8 cellular contexts compared by ENCODE assay signal in the genomic region with DNA sequence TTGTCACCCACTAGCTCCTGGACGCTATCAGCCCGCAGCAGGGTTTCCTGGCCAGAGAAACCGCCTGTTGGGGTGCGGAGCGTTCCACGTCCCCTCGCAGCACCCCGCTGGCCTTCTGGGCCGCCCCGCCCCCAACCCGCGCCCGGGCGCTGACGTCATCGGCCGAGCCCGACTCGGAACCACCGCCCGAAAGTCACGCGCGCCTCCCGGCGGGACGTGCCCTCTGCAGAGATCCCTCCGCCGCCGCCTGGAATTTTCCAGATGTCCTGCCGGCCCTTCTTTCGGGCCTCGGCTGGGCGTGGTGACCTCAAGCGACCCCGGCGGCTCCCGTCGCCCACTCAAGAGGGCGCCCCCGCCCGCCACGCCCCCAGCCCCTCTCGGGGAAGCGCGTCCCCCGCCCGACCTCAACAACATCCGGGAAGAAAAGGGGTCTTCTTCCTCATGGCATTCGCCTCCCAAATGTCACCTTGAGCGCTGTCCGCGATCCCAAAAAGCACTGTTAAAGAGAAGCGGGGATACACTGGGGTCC. TPM values are rescaled to one million over a fixed set of nuclear protein-coding genes. Genes with fewer than 3 reads are reported as not detected.
A peak's percentile ranks its signal among the peaks of the same experiment; 100 is the strongest.
DNase-seq lines count a peak whose midpoint lies in the region; ATAC-seq and TF ChIP-seq lines count a peak whose summit lies in the region.

No MANE protein-coding gene starts in this region.

- DNase-seq in DMS 273 treated with DMSO at 0.1 percent for 48 hours (lab: John Stamatoyannopoulos, UW) (peak; percentile 65), NCI-H2171 treated with DMSO at 0.1 percent for 48 hours (lab: John Stamatoyannopoulos, UW) (peak; percentile 88), cerebellum (ENCODE audit: low spot score) (peak; percentile 92), kidney epithelial cell (ENCODE audit: low read depth) (peak; percentile 70)
- DNase-seq in activated CD4-positive, alpha-beta T cell treated with anti-CD3 and anti-CD28 coated beads for 36 hours = peak; percentile 99
- DNase-seq in stimulated activated CD4-positive, alpha-beta T cell treated with anti-CD3 and anti-CD28 coated beads, Interleukin-15, amount 100 ng/mL, for 1 hour (ENCODE audit: low read depth in 1 of 2, low spot score in 1 of 2) = peak; percentile 88 to 92

- ATAC-seq in HG02571 (IDR thresholded peaks at IDR 0.05; ENCODE audit: unreplicated experiment) (peak; percentile 16), HG03342 (IDR thresholded peaks at IDR 0.05; ENCODE audit: unreplicated experiment) (no peak)
- ATAC-seq in activated CD4-positive, alpha-beta T cell treated with anti-CD3 and anti-CD28 coated beads for 36 hours = peak; percentile 1

- POLR2A ChIA-PET in activated CD4-positive, alpha-beta T cell treated with anti-CD3 and anti-CD28 coated beads for 36 hours (lab: Charles Lee) = interaction anchor here (0.6 to 18.5 kb wide), 20 partner anchors 8 to 1150 kb away, joined by 3 to 1637 read pairs (median 4); a partner anchor contains a TSS

- H3K4me3 Mint-ChIP-seq in activated CD4-positive, alpha-beta T cell treated with anti-CD3 and anti-CD28 coated beads for 36 hours = peak overlapping the region; percentile 100

- peak overlapping the region; percentile 94 for H3K4me3 ChIP-seq in kidney epithelial cell (ENCODE audit: low read depth, low read length)

- TF ChIP-seq CTCF in kidney epithelial cell (IDR thresholded peaks at IDR 0.05; ENCODE audit: insufficient read depth, low read length, poor library complexity, severe bottlenecking) = no peak

- H3K4me1 Mint-ChIP-seq in activated CD4-positive, alpha-beta T cell treated with anti-CD3 and anti-CD28 coated beads for 36 hours = peaks cover 35% of the 10 kb centered on the region

- H3K36me3 ChIP-seq in kidney epithelial cell (ENCODE audit: control insufficient read depth, insufficient read depth, low read length) = no peaks in the 10 kb centered on the region

- H3K9me3 Mint-ChIP-seq in activated CD4-positive, alpha-beta T cell treated with anti-CD3 and anti-CD28 coated beads for 36 hours (ENCODE audit: low read depth) = no peaks in the 10 kb centered on the region

- CTCF ChIA-PET in activated CD4-positive, alpha-beta T cell treated with anti-CD3 and anti-CD28 coated beads for 36 hours (lab: Charles Lee) = interaction anchor here (0.6 to 12.0 kb wide), 5 partner anchors 64 to 85 kb away, joined by 3 to 209 read pairs (median 18); a partner anchor contains a TSS

- peaks cover 56% of the 10 kb centered on the region for H3K36me3 Mint-ChIP-seq in activated CD4-positive, alpha-beta T cell treated with anti-CD3 and anti-CD28 coated beads for 36 hours (ENCODE audit: low read depth)

- H3K27me3 ChIP-seq in kidney epithelial cell (ENCODE audit: control insufficient read depth, insufficient read depth, low read length) = no peaks in the 10 kb centered on the region

- intact Hi-C loops in activated CD4-positive, alpha-beta T cell treated with anti-CD3 and anti-CD28 coated beads for 36 hours (cut with DNase I, micrococcal nuclease) = loop anchor here (1.0 to 10.0 kb wide), 7 partner anchors 50 to 565 kb away; a partner anchor contains a TSS

- H3K27ac Mint-ChIP-seq in activated CD4-positive, alpha-beta T cell treated with anti-CD3 and anti-CD28 coated beads for 36 hours = peak overlapping the region; percentile 99

- peaks cover 6% of the 10 kb centered on the region for H3K27me3 Mint-ChIP-seq in activated CD4-positive, alpha-beta T cell treated with anti-CD3 and anti-CD28 coated beads for 36 hours

RNA-seq across cellular contexts. Expression of a gene that starts 0.4 kb away (rescaled TPM):
- total RNA-seq in activated CD4-positive, alpha-beta T cell treated with anti-CD3 and anti-CD28 coated beads for 36 hours = 100 to 1,000 TPM; 435 to 569 TPM
- total RNA-seq in cerebellum (17.0 TPM), kidney epithelial cell (28.7 and 39.8 TPM in 2 replicates)

RNA-seq across cellular contexts. Expression of a gene that starts 35.7 kb away (rescaled TPM):
- 10 to 100 TPM; 32.7 to 37.5 TPM for total RNA-seq in activated CD4-positive, alpha-beta T cell treated with anti-CD3 and anti-CD28 coated beads for 36 hours
- total RNA-seq in cerebellum (9.2 TPM), kidney epithelial cell (39.0 and 47.2 TPM in 2 replicates)

RNA-seq across cellular contexts. Expression of a gene that starts 39.7 kb away (rescaled TPM):
- 10 to 100 TPM; 13.2 to 14.3 TPM for total RNA-seq in activated CD4-positive, alpha-beta T cell treated with anti-CD3 and anti-CD28 coated beads for 36 hours
- total RNA-seq in cerebellum = 0.73 TPM
- 0.29 and 0.82 TPM in 2 replicates for total RNA-seq in kidney epithelial cell

Comparison
In these comparisons a context has a peak if more than half of its experiments do, and no peak if none do; other contexts are left out.
1. RNA of a gene that starts 0.4 kb away (total RNA-seq): 435 to 569 TPM in activated CD4-positive, alpha-beta T cell treated with anti-CD3 and anti-CD28 coated beads for 36 hours; 28.7 to 39.8 TPM in kidney epithelial cell and 17.0 TPM in cerebellum (single experiment); every median in the first group is over 10 times any median in the second.
2. Peak in every context shown above with its lines, with median percentiles within 50 percentile points of each other: DNase-seq.